19 cellular contexts compared by ENCODE assay signal in the genomic region with DNA sequence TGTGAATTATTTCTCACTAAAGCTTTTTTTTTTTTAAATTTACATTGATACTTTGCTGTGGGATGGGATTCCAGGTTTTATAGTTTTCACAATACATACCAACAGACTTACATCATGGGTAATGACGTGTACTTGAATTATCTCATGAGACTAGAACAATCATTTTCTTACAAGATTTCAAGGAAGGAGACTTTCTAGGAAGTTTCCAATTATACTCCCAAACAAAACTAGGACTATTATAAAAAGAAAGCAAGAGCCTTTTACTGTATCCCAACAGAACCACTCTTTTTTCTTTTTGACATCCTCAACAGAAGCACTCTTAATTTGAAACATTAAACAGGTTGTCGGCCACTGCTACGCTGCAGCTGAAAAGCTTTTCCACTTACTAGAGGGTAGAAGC. TPM values are rescaled to one million over a fixed set of nuclear protein-coding genes. Genes with fewer than 3 reads are reported as not detected.
DNase-seq lines count a peak whose midpoint lies in the region; ATAC-seq and TF ChIP-seq lines count a peak whose summit lies in the region.
"Had no signal": no experiment of that assay in that cellular context is flagged by ENCODE, and none has a peak within 500 bp of the region (broad histone marks: within the 10 kb centered on the region; RNA-seq: fewer than 3 reads in every experiment).

No MANE protein-coding gene starts in this region.

- H3K9me3 ChIP-seq in PC-3 (ENCODE audit: low read length), result no peaks in the 10 kb centered on the region
- H3K9me3 ChIP-seq: gastrocnemius medialis, psoas muscle had no signal

- no peaks in the 10 kb centered on the region for H3K27me3 ChIP-seq in PC-3 (ENCODE audit: low read length)
- H3K27me3 ChIP-seq: gastrocnemius medialis had no signal

- H3K4me1 ChIP-seq in PC-3 (ENCODE audit: insufficient read depth, low read length), result peaks cover 9% of the 10 kb centered on the region

- no peak overlapping the region for H3K9ac ChIP-seq in PC-3 (ENCODE audit: low read length)

- no peaks in the 10 kb centered on the region for H3F3A ChIP-seq in PC-3 (ENCODE audit: low read length, unreplicated experiment)

- H3K4me3 ChIP-seq in PC-3 (ENCODE audit: low read length) (no peak overlapping the region), epithelial cell of esophagus (ENCODE audit: low read length) (no peak overlapping the region)
- H3K4me3 ChIP-seq: coronary artery, gastrocnemius medialis, psoas muscle had no signal

- no TSS peak for BruUV-seq in PC-3 (replicated peaks; lab: Mats Ljungman, UMichigan)

- intact Hi-C loops in PC-3 (cut with micrococcal nuclease), result no loop called here
- intact Hi-C loops in left ventricle myocardium superior (cut with micrococcal nuclease), result no loop called here

- CTCF ChIA-PET in PC-3 (lab: Charles Lee), result no interaction called here

- DNase-seq in COLO829 (ENCODE audit: low spot score) (peak; percentile 59), PC-3 (peak; percentile 57), epithelial cell of esophagus (ENCODE audit: low read depth) (peak; percentile 71), non-pigmented ciliary epithelial cell (ENCODE audit: low read depth) (peak; percentile 35), T1000 (lab: John Stamatoyannopoulos, UW) (no peak), left ventricle myocardium superior (no peak), SW480 (ENCODE audit: low spot score) (no peak)
- DNase-seq: activated CD4-positive, CD25-positive, alpha-beta regulatory T cell; activated naive CD8-positive, alpha-beta T cell treated with anti-CD3 and anti-CD28 coated beads for 36 hours; CD4-positive, alpha-beta T cell; gastrocnemius medialis; islet precursor cell; NCI-H1105; NCI-H510A; psoas muscle; stimulated activated CD4-positive, alpha-beta T cell treated with anti-CD3 and anti-CD28 coated beads, Interleukin-2, amount 100 ng/mL, for 48 hours had no signal

- H4K20me1 ChIP-seq in PC-3 (ENCODE audit: low read length), result no peaks in the 10 kb centered on the region

- TF ChIP-seq CTCF in PC-3 (conservative IDR thresholded peaks at IDR 0.05; ENCODE audit: low read depth, low read length), result no peak
- TF ChIP-seq CTCF in epithelial cell of esophagus (IDR thresholded peaks at IDR 0.05; ENCODE audit: insufficient read depth, low read depth, low read length, missing control alignments), result no peak

- H2AFZ ChIP-seq in PC-3 (ENCODE audit: low read length), result no peak overlapping the region

- no peak overlapping the region for H3K27ac ChIP-seq in PC-3 (ENCODE audit: low read length)
- H3K27ac ChIP-seq: coronary artery, gastrocnemius medialis, psoas muscle had no signal

- H3K9me2 ChIP-seq in PC-3 (replicated peaks; ENCODE audit: low read length), result no peaks in the 10 kb centered on the region

- ATAC-seq in PC-3 (peak; percentile 45; the same call in 1 of the 2 replicates), left ventricle myocardium superior (no peak), GM18498 (IDR thresholded peaks at IDR 0.05; ENCODE audit: unreplicated experiment) (no peak)
- ATAC-seq: gastrocnemius medialis; psoas muscle; stimulated activated memory B cell treated with anti-CD40 and anti-IgM and Interleukin-4, amounts not matched to agents 10 μg/mL and 1 μg/mL and 100 μg/mL, for 72 hours had no signal

- H3K79me2 ChIP-seq in PC-3 (ENCODE audit: low read length), result no peaks in the 10 kb centered on the region

- POLR2A ChIA-PET in PC-3 (lab: Charles Lee; ENCODE audit: unreplicated experiment), result no interaction called here

- H3K36me3 ChIP-seq in PC-3 (ENCODE audit: low read depth, low read length), result no peaks in the 10 kb centered on the region
- H3K36me3 ChIP-seq: gastrocnemius medialis had no signal

- no peak overlapping the region for H3K4me2 ChIP-seq in PC-3 (ENCODE audit: low read length)

RNA-seq across cellular contexts. Expression of a gene that starts 48.7 kb away (rescaled TPM):
- total RNA-seq in PC-3 (2014; rRNA removed) (6.0 and 6.5 TPM in 2 replicates), left ventricle myocardium superior (1.9 TPM)

RNA-seq across cellular contexts. Expression of a gene that starts 57.6 kb away (rescaled TPM):
- total RNA-seq in PC-3 (2014; rRNA removed) (3.9 and 5.7 TPM in 2 replicates), left ventricle myocardium superior (0.30 TPM)

RNA-seq across cellular contexts. Expression of a gene that starts 57.8 kb away (rescaled TPM):
- total RNA-seq in PC-3 (2014; rRNA removed) (6.6 and 9.2 TPM in 2 replicates), left ventricle myocardium superior (24.7 TPM)

Comparison
In these comparisons a context has a peak if more than half of its experiments do, and no peak if none do; other contexts are left out.
1. DNase-seq: peak in COLO829 (single experiment), PC-3 (single experiment), epithelial cell of esophagus (single experiment) and non-pigmented ciliary epithelial cell (single experiment); none in T1000 (single experiment), left ventricle myocardium superior (single experiment) and SW480 (single experiment).